9 cellular contexts compared by ENCODE assay signal in the genomic region with DNA sequence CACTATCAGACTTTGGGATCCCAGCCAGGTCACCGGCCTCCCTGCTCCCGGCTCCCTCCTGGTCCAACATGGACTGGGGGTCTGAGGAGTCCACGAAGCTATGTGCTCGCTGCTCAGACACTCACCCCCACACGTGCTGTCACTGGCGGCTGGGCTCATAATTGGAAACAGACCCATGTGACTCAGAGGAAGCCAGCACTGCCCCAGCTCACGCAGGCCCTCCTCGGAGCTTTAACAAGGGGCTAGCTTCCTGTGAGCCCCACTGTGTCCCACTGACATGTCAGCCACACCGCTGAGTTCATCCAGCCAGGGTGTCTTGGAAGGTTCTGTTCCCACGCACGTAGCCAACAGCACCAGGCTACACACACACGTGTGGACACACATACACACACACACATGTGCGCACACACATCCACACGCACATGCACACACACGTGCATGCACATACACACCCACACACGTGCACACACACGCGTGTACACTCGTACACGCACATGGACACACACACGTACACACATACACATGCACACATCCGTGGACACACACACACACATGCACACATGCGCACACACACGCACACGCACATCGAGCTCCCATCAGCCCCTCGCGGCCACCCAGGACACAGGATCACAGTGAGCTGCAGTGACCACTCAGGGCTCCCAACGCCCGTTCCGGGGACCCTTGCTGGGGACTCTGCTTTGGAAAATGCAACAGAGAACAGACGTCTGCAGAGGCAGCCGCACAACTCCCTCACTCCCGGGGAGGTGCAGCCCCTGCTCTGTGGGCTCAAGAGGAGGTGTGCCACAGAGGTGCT. TPM values are rescaled to one million over a fixed set of nuclear protein-coding genes. Genes with fewer than 3 reads are reported as not detected.
DNase-seq lines count a peak whose midpoint lies in the region; ATAC-seq and TF ChIP-seq lines count a peak whose summit lies in the region.
"Had no signal": no experiment of that assay in that cellular context is flagged by ENCODE, and none has a peak within 500 bp of the region (broad histone marks: within the 10 kb centered on the region; RNA-seq: fewer than 3 reads in every experiment).

No MANE protein-coding gene starts in this region.

- DNase-seq in GOT3 (lab: John Stamatoyannopoulos, UW) = peak; percentile 36
- DNase-seq in activated CD4-positive, alpha-beta memory T cell treated with anti-CD3 and anti-CD28 coated beads, Interleukin-2, amount 10 ng/mL, durations not matched to agents 7 days and 5 days = peak; percentile 11
- DNase-seq in left ventricle myocardium superior = peak; percentile 62
- peak; percentile 24 for DNase-seq in stomach
- DNase-seq in RPMI8226 = no peak
- no peak for DNase-seq in inferior parietal cortex (ENCODE audit: extremely low spot score)
- DNase-seq in prostate gland (ENCODE audit: low spot score) = no peak
- DNase-seq: effector memory CD4-positive, alpha-beta T cell had no signal

- TF ChIP-seq POLR2A in stomach (IDR thresholded peaks at IDR 0.05) (no peak), prostate gland (IDR thresholded peaks at IDR 0.05) (no peak)

- WGBS in stomach, 5 donors = 76 to 86% (median 83%) methylated on average over 30 to 34 of the region's 34 CpGs
- WGBS in prostate gland = 74% methylated on average over 34 of the region's 34 CpGs

- H3K4me1 Mint-ChIP-seq in activated CD4-positive, alpha-beta memory T cell treated with anti-CD3 and anti-CD28 coated beads, Interleukin-2, amount 10 ng/mL, durations not matched to agents 7 days and 5 days = no peaks in the 10 kb centered on the region
- H3K4me1 Mint-ChIP-seq: IgD-negative memory B cell had no signal

- peak; percentile 60 for ATAC-seq in left ventricle myocardium superior

- intact Hi-C loops in left ventricle myocardium superior (cut with micrococcal nuclease) (no loop called here), stomach (cut with DNase I; ENCODE audit: low total_unique reads) (no loop called here), prostate gland (cut with DNase I) (no loop called here)

- H3K9me3 Mint-ChIP-seq in activated CD4-positive, alpha-beta memory T cell treated with anti-CD3 and anti-CD28 coated beads, Interleukin-2, amount 10 ng/mL, durations not matched to agents 7 days and 5 days = no peaks in the 10 kb centered on the region

- H3K4me1 ChIP-seq in stomach = peaks cover 0 to 25% (median 16%) of the 10 kb centered on the region in 4 donors
- H3K4me1 ChIP-seq in prostate gland (replicated peaks) = no peaks in the 10 kb centered on the region

- H3K27me3 Mint-ChIP-seq in activated CD4-positive, alpha-beta memory T cell treated with anti-CD3 and anti-CD28 coated beads, Interleukin-2, amount 10 ng/mL, durations not matched to agents 7 days and 5 days = peaks cover 12% of the 10 kb centered on the region

- TF ChIP-seq EP300 in stomach (IDR thresholded peaks at IDR 0.05) = no peak

- no peak overlapping the region for H3K4me3 ChIP-seq in stomach
- H3K4me3 ChIP-seq in prostate gland = no peak overlapping the region

- no peak overlapping the region for H3K4me3 Mint-ChIP-seq in activated CD4-positive, alpha-beta memory T cell treated with anti-CD3 and anti-CD28 coated beads, Interleukin-2, amount 10 ng/mL, durations not matched to agents 7 days and 5 days
- H3K4me3 Mint-ChIP-seq: IgD-negative memory B cell had no signal

- H3K27ac Mint-ChIP-seq in activated CD4-positive, alpha-beta memory T cell treated with anti-CD3 and anti-CD28 coated beads, Interleukin-2, amount 10 ng/mL, durations not matched to agents 7 days and 5 days = no peak overlapping the region
- H3K27ac Mint-ChIP-seq: IgD-negative memory B cell had no signal

- H3K36me3 Mint-ChIP-seq in activated CD4-positive, alpha-beta memory T cell treated with anti-CD3 and anti-CD28 coated beads, Interleukin-2, amount 10 ng/mL, durations not matched to agents 7 days and 5 days (ENCODE audit: low read depth) = no peaks in the 10 kb centered on the region

- H3K27me3 ChIP-seq in stomach (peaks cover 0 to 28% (median 14%) of the 10 kb centered on the region in 3 donors), prostate gland (replicated peaks; ENCODE audit: insufficient read depth) (no peaks in the 10 kb centered on the region)

- H3K27ac ChIP-seq in stomach = no peak overlapping the region
- H3K27ac ChIP-seq in prostate gland = peak overlapping the region in 1 of 2 donors; percentile 74

- POLR2A ChIA-PET in activated CD4-positive, alpha-beta memory T cell treated with anti-CD3 and anti-CD28 coated beads, Interleukin-2, amount 10 ng/mL, durations not matched to agents 7 days and 5 days (lab: Charles Lee) = no interaction called here

- CTCF ChIA-PET in activated CD4-positive, alpha-beta memory T cell treated with anti-CD3 and anti-CD28 coated beads, Interleukin-2, amount 10 ng/mL, durations not matched to agents 7 days and 5 days (lab: Charles Lee) = no interaction called here

- no peaks in the 10 kb centered on the region for H3K36me3 ChIP-seq in stomach
- no peaks in the 10 kb centered on the region for H3K36me3 ChIP-seq in prostate gland

- no peaks in the 10 kb centered on the region for H3K9me3 ChIP-seq in stomach
- H3K9me3 ChIP-seq in prostate gland = no peaks in the 10 kb centered on the region

- TF ChIP-seq CTCF in stomach (IDR thresholded peaks at IDR 0.05) = no peak
- TF ChIP-seq CTCF in prostate gland (IDR thresholded peaks at IDR 0.05) = no peak

RNA-seq across cellular contexts. Expression of gene COL6A2, which starts 18.3 kb away (rescaled TPM):
- 1 to 10 TPM; 1.1 to 1.6 TPM for total RNA-seq in activated CD4-positive, alpha-beta memory T cell treated with anti-CD3 and anti-CD28 coated beads, Interleukin-2, amount 10 ng/mL, durations not matched to agents 7 days and 5 days
- total RNA-seq in left ventricle myocardium superior (196 TPM), stomach (1,000 to 10,000 TPM in 1 of 5 donors, 100 to 1,000 TPM in 4; 351 to 3,737 (median 491) TPM), prostate gland (100 to 1,000 TPM; 198 to 474 TPM)
- polyA plus RNA-seq in stomach = 100 to 1,000 TPM in 2 of 3 donors, 10 to 100 TPM in 1; 79.3 to 246 (median 113) TPM

Comparison
In these comparisons a context has a peak if more than half of its experiments do, and no peak if none do; other contexts are left out.
1. DNase-seq: peak in GOT3 (single experiment), activated CD4-positive, alpha-beta memory T cell treated with anti-CD3 and anti-CD28 coated beads, Interleukin-2, amount 10 ng/mL, durations not matched to agents 7 days and 5 days (single experiment), left ventricle myocardium superior (single experiment) and stomach (single experiment); none in RPMI8226 (single experiment), inferior parietal cortex (single experiment) and prostate gland (single experiment).
2. RNA of gene COL6A2, which starts 18.3 kb away (total RNA-seq): 351 to 3,737 TPM in stomach, 198 to 474 TPM in prostate gland and 196 TPM in left ventricle myocardium superior (single experiment); 1.1 to 1.6 TPM in activated CD4-positive, alpha-beta memory T cell treated with anti-CD3 and anti-CD28 coated beads, Interleukin-2, amount 10 ng/mL, durations not matched to agents 7 days and 5 days; every median in the first group is over 10 times any median in the second.